In the genomic region with DNA sequence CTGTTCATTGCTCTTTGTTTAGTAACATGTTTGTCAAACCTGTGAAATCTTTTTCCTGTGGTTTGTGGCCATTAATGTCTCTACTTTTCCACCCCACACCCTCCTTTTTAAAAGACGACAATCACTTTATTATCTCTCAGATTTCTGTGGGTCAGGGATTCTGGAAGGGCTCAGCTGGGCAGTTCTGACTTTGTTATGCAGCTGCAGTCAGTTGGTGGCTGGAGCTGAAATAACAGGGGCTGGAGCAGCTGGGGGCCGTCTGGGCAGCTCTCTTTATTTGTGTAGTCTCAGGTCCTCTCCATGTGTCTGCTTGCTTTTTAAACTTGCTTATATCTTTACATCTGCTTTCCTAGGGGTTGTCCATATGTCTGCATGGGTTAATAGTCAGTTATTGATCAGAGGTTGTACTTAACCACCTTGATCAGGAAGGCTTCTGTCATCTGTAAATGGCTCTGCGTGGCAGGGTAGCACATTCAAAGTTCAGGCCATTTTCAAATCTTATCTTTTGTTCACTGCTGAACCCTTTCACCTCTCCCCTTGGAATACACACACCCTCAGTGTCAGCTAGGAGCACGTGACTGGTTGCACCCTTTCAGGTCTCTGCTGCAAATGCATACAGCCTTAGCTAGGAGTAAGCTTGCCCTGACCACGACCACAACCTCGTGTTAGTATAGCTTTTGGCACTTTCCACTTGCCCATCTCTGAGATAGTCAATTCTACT, we compare ENCODE assay signal across 1 cellular context.
A peak's percentile ranks its signal among the peaks of the same experiment; 100 is the strongest.
TF ChIP-seq lines count a peak whose summit lies in the region.

No MANE protein-coding gene starts in this region.

TF ChIP-seq in HepG2, 621 proteins besides CTCF, POLR2A, EP300 and RAD21 (continues in another document):
- TF ChIP-seq ERF (CRISPR knock-in tag; IDR thresholded peaks at IDR 0.05) (0 out of 2 replicates have a peak, but pooled peaks have one; percentile 27), SOX5 (CRISPR knock-in tag; IDR thresholded peaks at IDR 0.05; ENCODE audit: borderline replicate concordance) (peak; percentile 81), ZSCAN25 (CRISPR knock-in tag; IDR thresholded peaks at IDR 0.05) (peak; percentile 74), FOXA3 (CRISPR knock-in tag; IDR thresholded peaks at IDR 0.05) (peak; percentile 62), PHF8 (CRISPR knock-in tag; IDR thresholded peaks at IDR 0.05) (peak; percentile 41; the same call in 1 of the 2 replicates), TAF1 (CRISPR knock-in tag; IDR thresholded peaks at IDR 0.05) (peak; percentile 46; the same call in 1 of the 2 replicates), MIXL1 (CRISPR knock-in tag; IDR thresholded peaks at IDR 0.05) (peak; percentile 75), SALL1 (CRISPR knock-in tag; IDR thresholded peaks at IDR 0.05) (peak; percentile 96), SMAD9 (CRISPR knock-in tag; IDR thresholded peaks at IDR 0.05) (no peak), TBL1XR1 (IDR thresholded peaks at IDR 0.05; ENCODE audit: borderline replicate concordance, low read length, partially characterized antibody) (no peak), ZNF761 (CRISPR knock-in tag; conservative IDR thresholded peaks at IDR 0.05) (0 out of 2 replicates have a peak, but pooled peaks have one; percentile 26), SAP130 (CRISPR knock-in tag; IDR thresholded peaks at IDR 0.05; ENCODE audit: low read depth) (peak; percentile 66), MIER3 (CRISPR knock-in tag; IDR thresholded peaks at IDR 0.05; ENCODE audit: borderline replicate concordance) (0 out of 2 replicates have a peak, but pooled peaks have one; percentile 24), JUN (CRISPR knock-in tag; IDR thresholded peaks at IDR 0.05) (0 out of 2 replicates have a peak, but pooled peaks have one; percentile 15), GATAD1 (CRISPR knock-in tag; IDR thresholded peaks at IDR 0.05) (no peak), ZSCAN21 (CRISPR knock-in tag; IDR thresholded peaks at IDR 0.05; ENCODE audit: borderline replicate concordance) (0 out of 2 replicates have a peak, but pooled peaks have one; percentile 50), ZNF317 (CRISPR knock-in tag; IDR thresholded peaks at IDR 0.05) (no peak), ZBTB21 (CRISPR knock-in tag; IDR thresholded peaks at IDR 0.05) (peak; percentile 30; the same call in 1 of the 2 replicates), BCL6 (CRISPR knock-in tag; IDR thresholded peaks at IDR 0.05) (0 out of 2 replicates have a peak, but pooled peaks have one; percentile 41), ZNF547 (CRISPR knock-in tag; IDR thresholded peaks at IDR 0.05) (peak; percentile 65; the same call in 1 of the 2 replicates), ZNF792 (CRISPR knock-in tag; IDR thresholded peaks at IDR 0.05) (0 out of 2 replicates have a peak, but pooled peaks have one; percentile 43), SCMH1 (CRISPR knock-in tag; IDR thresholded peaks at IDR 0.05; ENCODE audit: borderline replicate concordance) (no peak), ZNF644 (CRISPR knock-in tag; IDR thresholded peaks at IDR 0.05; ENCODE audit: low read depth) (peak; percentile 61; the same call in 1 of the 2 replicates), NBN (conservative IDR thresholded peaks at IDR 0.05) (no peak), SOX6 (IDR thresholded peaks at IDR 0.05) (no peak), SOX6 (CRISPR knock-in tag; IDR thresholded peaks at IDR 0.05) (peak; percentile 94), ZFP36 (IDR thresholded peaks at IDR 0.05; ENCODE audit: borderline replicate concordance, low read depth, low read length, partially characterized antibody) (no peak)
- TF ChIP-seq, protein P1, sequence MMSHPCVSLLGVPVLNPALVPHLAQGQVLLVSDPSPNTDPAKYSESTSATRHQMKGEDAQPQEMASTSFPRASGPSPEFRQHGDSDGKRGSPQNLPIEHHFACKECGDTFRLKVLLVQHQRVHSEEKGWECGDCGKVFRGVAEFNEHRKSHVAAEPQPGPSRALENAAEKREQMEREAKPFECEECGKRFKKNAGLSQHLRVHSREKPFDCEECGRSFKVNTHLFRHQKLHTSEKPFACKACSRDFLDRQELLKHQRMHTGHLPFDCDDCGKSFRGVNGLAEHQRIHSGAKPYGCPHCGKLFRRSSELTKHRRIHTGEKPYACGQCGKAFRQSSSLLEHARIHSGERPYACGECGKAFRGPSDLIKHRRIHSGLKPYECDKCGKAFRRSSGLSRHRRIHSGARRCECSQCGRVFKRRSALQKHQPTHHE (CRISPR knock-in tag; IDR thresholded peaks at IDR 0.05; ENCODE audit: borderline replicate concordance) = 0 out of 2 replicates have a peak, but pooled peaks have one; percentile 24
- TF ChIP-seq, protein P2, sequence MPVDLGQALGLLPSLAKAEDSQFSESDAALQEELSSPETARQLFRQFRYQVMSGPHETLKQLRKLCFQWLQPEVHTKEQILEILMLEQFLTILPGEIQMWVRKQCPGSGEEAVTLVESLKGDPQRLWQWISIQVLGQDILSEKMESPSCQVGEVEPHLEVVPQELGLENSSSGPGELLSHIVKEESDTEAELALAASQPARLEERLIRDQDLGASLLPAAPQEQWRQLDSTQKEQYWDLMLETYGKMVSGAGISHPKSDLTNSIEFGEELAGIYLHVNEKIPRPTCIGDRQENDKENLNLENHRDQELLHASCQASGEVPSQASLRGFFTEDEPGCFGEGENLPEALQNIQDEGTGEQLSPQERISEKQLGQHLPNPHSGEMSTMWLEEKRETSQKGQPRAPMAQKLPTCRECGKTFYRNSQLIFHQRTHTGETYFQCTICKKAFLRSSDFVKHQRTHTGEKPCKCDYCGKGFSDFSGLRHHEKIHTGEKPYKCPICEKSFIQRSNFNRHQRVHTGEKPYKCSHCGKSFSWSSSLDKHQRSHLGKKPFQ (CRISPR knock-in tag; IDR thresholded peaks at IDR 0.05; ENCODE audit: insufficient replicate concordance) = no peak
- TF ChIP-seq, protein P3, sequence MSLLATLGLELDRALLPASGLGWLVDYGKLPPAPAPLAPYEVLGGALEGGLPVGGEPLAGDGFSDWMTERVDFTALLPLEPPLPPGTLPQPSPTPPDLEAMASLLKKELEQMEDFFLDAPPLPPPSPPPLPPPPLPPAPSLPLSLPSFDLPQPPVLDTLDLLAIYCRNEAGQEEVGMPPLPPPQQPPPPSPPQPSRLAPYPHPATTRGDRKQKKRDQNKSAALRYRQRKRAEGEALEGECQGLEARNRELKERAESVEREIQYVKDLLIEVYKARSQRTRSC (CRISPR knock-in tag; IDR thresholded peaks at IDR 0.05; ENCODE audit: low read depth) = no peak
- TF ChIP-seq, protein P4, sequence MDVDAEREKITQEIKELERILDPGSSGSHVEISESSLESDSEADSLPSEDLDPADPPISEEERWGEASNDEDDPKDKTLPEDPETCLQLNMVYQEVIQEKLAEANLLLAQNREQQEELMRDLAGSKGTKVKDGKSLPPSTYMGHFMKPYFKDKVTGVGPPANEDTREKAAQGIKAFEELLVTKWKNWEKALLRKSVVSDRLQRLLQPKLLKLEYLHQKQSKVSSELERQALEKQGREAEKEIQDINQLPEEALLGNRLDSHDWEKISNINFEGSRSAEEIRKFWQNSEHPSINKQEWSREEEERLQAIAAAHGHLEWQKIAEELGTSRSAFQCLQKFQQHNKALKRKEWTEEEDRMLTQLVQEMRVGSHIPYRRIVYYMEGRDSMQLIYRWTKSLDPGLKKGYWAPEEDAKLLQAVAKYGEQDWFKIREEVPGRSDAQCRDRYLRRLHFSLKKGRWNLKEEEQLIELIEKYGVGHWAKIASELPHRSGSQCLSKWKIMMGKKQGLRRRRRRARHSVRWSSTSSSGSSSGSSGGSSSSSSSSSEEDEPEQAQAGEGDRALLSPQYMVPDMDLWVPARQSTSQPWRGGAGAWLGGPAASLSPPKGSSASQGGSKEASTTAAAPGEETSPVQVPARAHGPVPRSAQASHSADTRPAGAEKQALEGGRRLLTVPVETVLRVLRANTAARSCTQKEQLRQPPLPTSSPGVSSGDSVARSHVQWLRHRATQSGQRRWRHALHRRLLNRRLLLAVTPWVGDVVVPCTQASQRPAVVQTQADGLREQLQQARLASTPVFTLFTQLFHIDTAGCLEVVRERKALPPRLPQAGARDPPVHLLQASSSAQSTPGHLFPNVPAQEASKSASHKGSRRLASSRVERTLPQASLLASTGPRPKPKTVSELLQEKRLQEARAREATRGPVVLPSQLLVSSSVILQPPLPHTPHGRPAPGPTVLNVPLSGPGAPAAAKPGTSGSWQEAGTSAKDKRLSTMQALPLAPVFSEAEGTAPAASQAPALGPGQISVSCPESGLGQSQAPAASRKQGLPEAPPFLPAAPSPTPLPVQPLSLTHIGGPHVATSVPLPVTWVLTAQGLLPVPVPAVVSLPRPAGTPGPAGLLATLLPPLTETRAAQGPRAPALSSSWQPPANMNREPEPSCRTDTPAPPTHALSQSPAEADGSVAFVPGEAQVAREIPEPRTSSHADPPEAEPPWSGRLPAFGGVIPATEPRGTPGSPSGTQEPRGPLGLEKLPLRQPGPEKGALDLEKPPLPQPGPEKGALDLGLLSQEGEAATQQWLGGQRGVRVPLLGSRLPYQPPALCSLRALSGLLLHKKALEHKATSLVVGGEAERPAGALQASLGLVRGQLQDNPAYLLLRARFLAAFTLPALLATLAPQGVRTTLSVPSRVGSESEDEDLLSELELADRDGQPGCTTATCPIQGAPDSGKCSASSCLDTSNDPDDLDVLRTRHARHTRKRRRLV (CRISPR knock-in tag; IDR thresholded peaks at IDR 0.05) = no peak
- TF ChIP-seq, protein P5, sequence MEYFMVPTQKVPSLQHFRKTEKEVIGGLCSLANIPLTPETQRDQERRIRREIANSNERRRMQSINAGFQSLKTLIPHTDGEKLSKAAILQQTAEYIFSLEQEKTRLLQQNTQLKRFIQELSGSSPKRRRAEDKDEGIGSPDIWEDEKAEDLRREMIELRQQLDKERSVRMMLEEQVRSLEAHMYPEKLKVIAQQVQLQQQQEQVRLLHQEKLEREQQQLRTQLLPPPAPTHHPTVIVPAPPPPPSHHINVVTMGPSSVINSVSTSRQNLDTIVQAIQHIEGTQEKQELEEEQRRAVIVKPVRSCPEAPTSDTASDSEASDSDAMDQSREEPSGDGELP (IDR thresholded peaks at IDR 0.05; ENCODE audit: borderline replicate concordance, low read depth) = peak; percentile 58; the same call in 1 of the 2 replicates
- TF ChIP-seq, protein P6, sequence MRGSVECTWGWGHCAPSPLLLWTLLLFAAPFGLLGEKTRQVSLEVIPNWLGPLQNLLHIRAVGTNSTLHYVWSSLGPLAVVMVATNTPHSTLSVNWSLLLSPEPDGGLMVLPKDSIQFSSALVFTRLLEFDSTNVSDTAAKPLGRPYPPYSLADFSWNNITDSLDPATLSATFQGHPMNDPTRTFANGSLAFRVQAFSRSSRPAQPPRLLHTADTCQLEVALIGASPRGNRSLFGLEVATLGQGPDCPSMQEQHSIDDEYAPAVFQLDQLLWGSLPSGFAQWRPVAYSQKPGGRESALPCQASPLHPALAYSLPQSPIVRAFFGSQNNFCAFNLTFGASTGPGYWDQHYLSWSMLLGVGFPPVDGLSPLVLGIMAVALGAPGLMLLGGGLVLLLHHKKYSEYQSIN (CRISPR knock-in tag; IDR thresholded peaks at IDR 0.05; ENCODE audit: borderline replicate concordance) = no peak
- TF ChIP-seq, protein P7, sequence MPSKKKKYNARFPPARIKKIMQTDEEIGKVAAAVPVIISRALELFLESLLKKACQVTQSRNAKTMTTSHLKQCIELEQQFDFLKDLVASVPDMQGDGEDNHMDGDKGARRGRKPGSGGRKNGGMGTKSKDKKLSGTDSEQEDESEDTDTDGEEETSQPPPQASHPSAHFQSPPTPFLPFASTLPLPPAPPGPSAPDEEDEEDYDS (CRISPR knock-in tag; IDR thresholded peaks at IDR 0.05) = peak; percentile 42; the same call in 1 of the 2 replicates
- TF ChIP-seq, protein P8, sequence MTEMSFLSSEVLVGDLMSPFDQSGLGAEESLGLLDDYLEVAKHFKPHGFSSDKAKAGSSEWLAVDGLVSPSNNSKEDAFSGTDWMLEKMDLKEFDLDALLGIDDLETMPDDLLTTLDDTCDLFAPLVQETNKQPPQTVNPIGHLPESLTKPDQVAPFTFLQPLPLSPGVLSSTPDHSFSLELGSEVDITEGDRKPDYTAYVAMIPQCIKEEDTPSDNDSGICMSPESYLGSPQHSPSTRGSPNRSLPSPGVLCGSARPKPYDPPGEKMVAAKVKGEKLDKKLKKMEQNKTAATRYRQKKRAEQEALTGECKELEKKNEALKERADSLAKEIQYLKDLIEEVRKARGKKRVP (CRISPR knock-in tag; IDR thresholded peaks at IDR 0.05) = no peak
- TF ChIP-seq, protein P9, sequence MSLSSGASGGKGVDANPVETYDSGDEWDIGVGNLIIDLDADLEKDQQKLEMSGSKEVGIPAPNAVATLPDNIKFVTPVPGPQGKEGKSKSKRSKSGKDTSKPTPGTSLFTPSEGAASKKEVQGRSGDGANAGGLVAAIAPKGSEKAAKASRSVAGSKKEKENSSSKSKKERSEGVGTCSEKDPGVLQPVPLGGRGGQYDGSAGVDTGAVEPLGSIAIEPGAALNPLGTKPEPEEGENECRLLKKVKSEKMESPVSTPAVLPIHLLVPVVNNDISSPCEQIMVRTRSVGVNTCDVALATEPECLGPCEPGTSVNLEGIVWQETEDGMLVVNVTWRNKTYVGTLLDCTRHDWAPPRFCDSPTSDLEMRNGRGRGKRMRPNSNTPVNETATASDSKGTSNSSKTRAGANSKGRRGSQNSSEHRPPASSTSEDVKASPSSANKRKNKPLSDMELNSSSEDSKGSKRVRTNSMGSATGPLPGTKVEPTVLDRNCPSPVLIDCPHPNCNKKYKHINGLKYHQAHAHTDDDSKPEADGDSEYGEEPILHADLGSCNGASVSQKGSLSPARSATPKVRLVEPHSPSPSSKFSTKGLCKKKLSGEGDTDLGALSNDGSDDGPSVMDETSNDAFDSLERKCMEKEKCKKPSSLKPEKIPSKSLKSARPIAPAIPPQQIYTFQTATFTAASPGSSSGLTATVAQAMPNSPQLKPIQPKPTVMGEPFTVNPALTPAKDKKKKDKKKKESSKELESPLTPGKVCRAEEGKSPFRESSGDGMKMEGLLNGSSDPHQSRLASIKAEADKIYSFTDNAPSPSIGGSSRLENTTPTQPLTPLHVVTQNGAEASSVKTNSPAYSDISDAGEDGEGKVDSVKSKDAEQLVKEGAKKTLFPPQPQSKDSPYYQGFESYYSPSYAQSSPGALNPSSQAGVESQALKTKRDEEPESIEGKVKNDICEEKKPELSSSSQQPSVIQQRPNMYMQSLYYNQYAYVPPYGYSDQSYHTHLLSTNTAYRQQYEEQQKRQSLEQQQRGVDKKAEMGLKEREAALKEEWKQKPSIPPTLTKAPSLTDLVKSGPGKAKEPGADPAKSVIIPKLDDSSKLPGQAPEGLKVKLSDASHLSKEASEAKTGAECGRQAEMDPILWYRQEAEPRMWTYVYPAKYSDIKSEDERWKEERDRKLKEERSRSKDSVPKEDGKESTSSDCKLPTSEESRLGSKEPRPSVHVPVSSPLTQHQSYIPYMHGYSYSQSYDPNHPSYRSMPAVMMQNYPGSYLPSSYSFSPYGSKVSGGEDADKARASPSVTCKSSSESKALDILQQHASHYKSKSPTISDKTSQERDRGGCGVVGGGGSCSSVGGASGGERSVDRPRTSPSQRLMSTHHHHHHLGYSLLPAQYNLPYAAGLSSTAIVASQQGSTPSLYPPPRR (CRISPR knock-in tag; IDR thresholded peaks at IDR 0.05; ENCODE audit: borderline replicate concordance) = peak; percentile 78
- TF ChIP-seq, protein P10, sequence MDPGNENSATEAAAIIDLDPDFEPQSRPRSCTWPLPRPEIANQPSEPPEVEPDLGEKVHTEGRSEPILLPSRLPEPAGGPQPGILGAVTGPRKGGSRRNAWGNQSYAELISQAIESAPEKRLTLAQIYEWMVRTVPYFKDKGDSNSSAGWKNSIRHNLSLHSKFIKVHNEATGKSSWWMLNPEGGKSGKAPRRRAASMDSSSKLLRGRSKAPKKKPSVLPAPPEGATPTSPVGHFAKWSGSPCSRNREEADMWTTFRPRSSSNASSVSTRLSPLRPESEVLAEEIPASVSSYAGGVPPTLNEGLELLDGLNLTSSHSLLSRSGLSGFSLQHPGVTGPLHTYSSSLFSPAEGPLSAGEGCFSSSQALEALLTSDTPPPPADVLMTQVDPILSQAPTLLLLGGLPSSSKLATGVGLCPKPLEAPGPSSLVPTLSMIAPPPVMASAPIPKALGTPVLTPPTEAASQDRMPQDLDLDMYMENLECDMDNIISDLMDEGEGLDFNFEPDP (CRISPR knock-in tag; conservative IDR thresholded peaks at IDR 0.05) = no peak
